Comparison of ENCODE assay signal across 22 cellular contexts in the genomic region with DNA sequence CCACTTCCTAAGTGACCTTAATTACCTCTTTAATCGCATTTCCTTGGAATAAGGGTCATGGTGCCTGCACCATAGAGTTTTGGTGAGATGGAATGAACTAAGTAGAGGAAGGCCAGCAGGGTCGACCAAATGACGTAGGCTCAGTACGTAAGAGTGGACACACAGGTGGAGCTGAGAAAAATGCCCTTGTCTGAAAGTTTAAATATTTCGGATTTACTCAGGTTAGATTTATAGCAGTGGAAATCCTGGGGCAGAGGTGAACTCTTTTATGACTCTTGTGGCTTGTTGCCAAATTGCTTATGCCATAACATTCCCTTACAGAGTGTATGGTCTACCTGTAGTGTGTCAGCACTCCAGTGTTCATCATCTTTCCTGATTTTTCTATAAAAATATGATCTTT. TPM values are rescaled to one million over a fixed set of nuclear protein-coding genes. Genes with fewer than 3 reads are reported as not detected.
A peak's percentile ranks its signal among the peaks of the same experiment; 100 is the strongest.
DNase-seq lines count a peak whose midpoint lies in the region; ATAC-seq, FAIRE-seq and TF ChIP-seq lines count a peak whose summit lies in the region.
"Had no signal": no experiment of that assay in that cellular context is flagged by ENCODE, and none has a peak within 500 bp of the region (broad histone marks: within the 10 kb centered on the region; RNA-seq: fewer than 3 reads in every experiment).

No MANE protein-coding gene starts in this region.

- WGBS in psoas muscle, 3 donors: 50 to 68% (median 54%) methylated on average over 5 of the region's 5 CpGs

- H3K27me3 ChIP-seq in psoas muscle (ENCODE audit: insufficient read depth in 3 of 3, low read length in 2 of 3): no peaks in the 10 kb centered on the region
- H3K27me3 ChIP-seq: ascending aorta, suprapubic skin had no signal

- peak; percentile 87 for DNase-seq in HT-29 (ENCODE audit: low spot score)
- peak; percentile 85 for DNase-seq in NCI-H82 (lab: John Stamatoyannopoulos, UW)
- DNase-seq in epithelial cell of esophagus (ENCODE audit: low read depth): peak; percentile 74
- DNase-seq in psoas muscle: no peak
- no peak for DNase-seq in RCC 7860 (ENCODE audit: low spot score)
- no peak for DNase-seq in SKM-1 treated with dmso at 0.1 percent for 144 hours (lab: John Stamatoyannopoulos, UW; ENCODE audit: unreplicated experiment)
- DNase-seq in H54 (ENCODE audit: insufficient read length, low spot score): no peak
- DNase-seq in GM12892 (ENCODE audit: insufficient read length): no peak
- DNase-seq: activated CD4-positive, alpha-beta T cell treated with anti-CD3 and anti-CD28 coated beads, Interleukin-2, amount 50 U/mL, for 1 hour; effector memory CD8-positive, alpha-beta T cell; H7; KBM-7; mesendoderm; naive thymus-derived CD8-positive, alpha-beta T cell; NCI-H187; stimulated activated CD4-positive, alpha-beta T cell treated with anti-CD3 and anti-CD28 coated beads, Interleukin-1b, Interleukin-23, amount 100 ng/mL, for 48 hours had no signal

- H3K27ac ChIP-seq in psoas muscle: peak overlapping the region; percentile 17
- H3K27ac ChIP-seq: ascending aorta, C4-2B, suprapubic skin, VCaP had no signal

- H3K36me3 ChIP-seq in psoas muscle (ENCODE audit: insufficient read depth in 1 of 2, low read depth in 1 of 2): no peaks in the 10 kb centered on the region
- H3K36me3 ChIP-seq: ascending aorta, suprapubic skin had no signal

- no peak for TF ChIP-seq POLR2A in H54 (IDR thresholded peaks at IDR 0.05; ENCODE audit: low read depth, low read length)
- no peak for TF ChIP-seq POLR2A in GM12892 (IDR thresholded peaks at IDR 0.05; ENCODE audit: low read depth, low read length)

- TF ChIP-seq CTCF in epithelial cell of esophagus (IDR thresholded peaks at IDR 0.05; ENCODE audit: insufficient read depth, low read depth, low read length, missing control alignments) (no peak), psoas muscle (IDR thresholded peaks at IDR 0.05) (no peak)

- intact Hi-C loops in psoas muscle (cut with DNase I): no loop called here

- no peak for FAIRE-seq in RCC 7860 (lab: Jason Lieb, UNC)
- no peak for FAIRE-seq in H54 (lab: Jason Lieb, UNC)
- no peak for FAIRE-seq in GM12892 (lab: Jason Lieb, UNC)
- FAIRE-seq: keratinocyte had no signal

- no peak overlapping the region for H3K4me3 ChIP-seq in epithelial cell of esophagus (ENCODE audit: low read length)
- H3K4me3 ChIP-seq in psoas muscle: no peak overlapping the region
- H3K4me3 ChIP-seq: ascending aorta, suprapubic skin had no signal

- H3K4me1 ChIP-seq in psoas muscle: peaks cover 49% of the 10 kb centered on the region

- no peak for ATAC-seq in psoas muscle
- ATAC-seq: effector memory CD8-positive, alpha-beta T cell; naive thymus-derived CD8-positive, alpha-beta T cell; stimulated activated effector memory CD8-positive, alpha-beta T cell treated with anti-CD3 and anti-CD28 coated beads, Interleukin-12 subunit alpha, Interleukin-12 subunit beta, amount 100 ng/mL, for 72 hours had no signal

- no peaks in the 10 kb centered on the region for H3K9me3 ChIP-seq in psoas muscle
- H3K9me3 ChIP-seq: ascending aorta, suprapubic skin had no signal

RNA-seq across cellular contexts. Expression of a gene that starts 23.6 kb away (rescaled TPM):
- 20.3 and 26.7 TPM in 2 replicates for total RNA-seq in HT-29 (2014; rRNA removed; shearing (Covaris generic))
- total RNA-seq in psoas muscle: 10 to 100 TPM; 14.2 to 23.7 (median 17.4) TPM
- polyA plus RNA-seq in psoas muscle: 10 to 100 TPM in 1 of 3 donors, 1 to 10 TPM in 2; 7.3 to 15.2 (median 8.4) TPM
- polyA plus RNA-seq in GM12892 (2012; ENCODE audit: missing spikeins): 0.51 TPM

Comparison
In these comparisons a context has a peak if more than half of its experiments do, and no peak if none do; other contexts are left out.
1. DNase-seq: peak in HT-29 (single experiment), NCI-H82 (single experiment) and epithelial cell of esophagus (single experiment); none in psoas muscle (0 of 2), RCC 7860 (single experiment), SKM-1 treated with dmso at 0.1 percent for 144 hours (single experiment), H54 (single experiment) and GM12892 (single experiment).